ENCODE assay signal across 10 cellular contexts in the genomic region with DNA sequence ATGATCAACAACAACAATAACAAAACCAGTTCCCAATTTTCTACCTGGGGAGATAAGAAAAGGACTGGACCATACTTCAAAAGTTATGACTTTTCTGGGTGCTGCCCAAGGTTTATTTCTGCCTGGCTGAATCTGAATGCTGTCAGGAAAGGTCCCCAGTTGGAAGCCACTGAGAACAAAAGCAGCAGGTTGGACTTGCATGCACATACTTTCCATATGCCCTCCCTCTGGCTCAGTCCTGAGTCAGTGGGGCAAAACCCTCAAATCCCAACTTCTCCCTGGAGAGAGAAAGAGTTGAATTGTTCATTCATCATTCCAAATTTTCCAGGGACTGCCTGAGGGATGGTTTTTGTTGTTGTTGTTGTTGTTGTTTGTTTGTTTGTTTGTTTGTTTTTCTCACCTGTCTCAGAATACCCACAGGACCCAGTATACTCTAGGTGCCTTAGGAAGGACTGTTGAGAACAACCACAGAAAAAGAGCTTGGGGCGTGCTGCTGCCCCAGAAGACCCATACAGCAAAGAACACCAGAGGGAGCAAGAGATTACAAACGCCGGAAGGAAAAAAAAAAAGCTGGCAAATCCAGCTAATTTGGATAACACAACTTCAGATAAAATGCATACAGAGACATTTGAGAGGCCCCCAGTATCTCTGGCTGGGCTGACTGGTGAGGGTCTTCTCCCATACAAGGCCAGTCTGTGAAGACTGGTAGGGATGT.
DNase-seq lines count a peak whose midpoint lies in the region; ATAC-seq and TF ChIP-seq lines count a peak whose summit lies in the region.
"Had no signal": no experiment of that assay in that cellular context is flagged by ENCODE, and none has a peak within 500 bp of the region (broad histone marks: within the 10 kb centered on the region; RNA-seq: fewer than 3 reads in every experiment).

No MANE protein-coding gene starts in this region.

- H3K9me3 ChIP-seq in A673 (ENCODE audit: low read depth, low read length, poor library complexity, severe bottlenecking) = no peaks in the 10 kb centered on the region
- no peaks in the 10 kb centered on the region for H3K9me3 ChIP-seq in vagina
- H3K9me3 ChIP-seq: thoracic aorta had no signal

- TF ChIP-seq CTCF in A673 (conservative IDR thresholded peaks at IDR 0.05; ENCODE audit: low read depth, low read length) = peak; percentile 59
- peak; percentile 69 to 75 for TF ChIP-seq CTCF in GM23338 (conservative IDR thresholded peaks at IDR 0.05; ENCODE audit: low read depth in 2 of 2)
- no peak for TF ChIP-seq CTCF in vagina (IDR thresholded peaks at IDR 0.05)

- H3K27me3 ChIP-seq in A673 (replicated peaks; ENCODE audit: insufficient read depth, low read depth, low read length, poor library complexity) (no peaks in the 10 kb centered on the region), GM23338 (ENCODE audit: insufficient read depth) (no peaks in the 10 kb centered on the region), vagina (no peaks in the 10 kb centered on the region)

- TF ChIP-seq POLR2A in vagina (IDR thresholded peaks at IDR 0.05) = no peak

- no TSS peak for BruUV-seq in A673 (replicated peaks; lab: Mats Ljungman, UMichigan)

- H3K27me3 Mint-ChIP-seq in GM23338 (ENCODE audit: insufficient read depth, low read depth, poor library complexity) = peaks cover 1% of the 10 kb centered on the region

- ATAC-seq in GM23338 (peak; percentile 97), GM18909 (IDR thresholded peaks at IDR 0.05; ENCODE audit: poor library complexity, unreplicated experiment) (no peak)

- no peaks in the 10 kb centered on the region for H3K79me2 ChIP-seq in GM23338 (replicated peaks; ENCODE audit: insufficient read depth)
- H3K79me2 ChIP-seq: parathyroid adenoma had no signal

- H3K4me2 ChIP-seq in GM23338 = no peak overlapping the region

- H3K4me1 Mint-ChIP-seq in GM23338 = peaks cover 19% of the 10 kb centered on the region

- H2AFZ ChIP-seq in GM23338 = peak overlapping the region; percentile 66; the same call in 1 of the 2 replicates
- H2AFZ ChIP-seq: parathyroid adenoma had no signal

- H3K9me2 ChIP-seq in GM23338 (ENCODE audit: insufficient read depth) = no peaks in the 10 kb centered on the region; the same call in 1 of the 2 replicates

- H3K4me3 Mint-ChIP-seq in GM23338 = no peak overlapping the region

- no peak overlapping the region for H3K27ac ChIP-seq in A673 (ENCODE audit: low read depth, low read length, poor library complexity, severe bottlenecking)
- H3K27ac ChIP-seq in GM23338 (ENCODE audit: low read depth) = no peak overlapping the region
- H3K27ac ChIP-seq in vagina = no peak overlapping the region
- H3K27ac ChIP-seq: parathyroid adenoma, thoracic aorta had no signal

- intact Hi-C loops in A673 (cut with micrococcal nuclease; ENCODE audit: unreplicated experiment) = loop anchor here (5.0 kb wide), 1 partner anchor 497 kb away; no protein-coding TSS in a partner anchor
- intact Hi-C loops in vagina (cut with DNase I) = no loop called here

- H4K20me1 ChIP-seq in GM23338 (replicated peaks; ENCODE audit: insufficient read depth) = no peaks in the 10 kb centered on the region

- peak; percentile 41 for DNase-seq in A673 (ENCODE audit: low spot score)
- peak; percentile 75 for DNase-seq in GM23338 (ENCODE audit: low spot score)
- peak; percentile 56 for DNase-seq in RKO (ENCODE audit: low spot score)
- peak; percentile 5 for DNase-seq in hepatic stellate cell (ENCODE audit: low spot score)
- no peak for DNase-seq in amygdala (lab: John Stamatoyannopoulos, UW)
- no peak for DNase-seq in vagina (ENCODE audit: extremely low spot score in 2 of 2)
- DNase-seq in activated T-cell treated with anti-CD3 and anti-CD28 coated beads, Interleukin-2, amount 50 U/mL, for 48 hours = no peak

- CTCF ChIA-PET in A673 (lab: Charles Lee) = interaction anchor here (0.6 to 1.2 kb wide), 5 partner anchors 9 to 630 kb away, joined by 3 to 5 read pairs (median 4); no protein-coding TSS in a partner anchor

- peak overlapping the region; percentile 71 for H3K27ac Mint-ChIP-seq in GM23338

- POLR2A ChIA-PET in A673 (lab: Charles Lee; ENCODE audit: low non-redundant PET) = interaction anchor here (0.6 kb wide), 2 partner anchors 10 to 418 kb away, joined by 5 to 7 read pairs; no protein-coding TSS in a partner anchor

- H3K9me3 Mint-ChIP-seq in GM23338 = peaks cover 8% of the 10 kb centered on the region

- peaks cover 7% of the 10 kb centered on the region for H3K36me3 Mint-ChIP-seq in GM23338 (ENCODE audit: low read depth)

- H3F3A ChIP-seq in GM23338 (replicated peaks; ENCODE audit: low read depth) = no peaks in the 10 kb centered on the region

- H3K4me1 ChIP-seq in A673 (ENCODE audit: insufficient read depth, low read length, poor library complexity, severe bottlenecking) (no peaks in the 10 kb centered on the region), GM23338 (ENCODE audit: insufficient read depth) (0 out of 2 replicates have a peak, but pooled peaks cover 9% of the 10 kb centered on the region), vagina (no peaks in the 10 kb centered on the region)
- H3K4me1 ChIP-seq: parathyroid adenoma had no signal

- H3K4me3 ChIP-seq in A673 (ENCODE audit: low read depth, low read length, poor library complexity, severe bottlenecking) (no peak overlapping the region), GM23338 (no peak overlapping the region), vagina (no peak overlapping the region)
- H3K4me3 ChIP-seq: thoracic aorta had no signal

- H3K36me3 ChIP-seq in A673 (ENCODE audit: insufficient read depth, low read length, poor library complexity, severe bottlenecking) (no peaks in the 10 kb centered on the region), GM23338 (ENCODE audit: insufficient read depth) (no peaks in the 10 kb centered on the region), vagina (no peaks in the 10 kb centered on the region)
- H3K36me3 ChIP-seq: thoracic aorta had no signal

TF ChIP-seq in GM23338, 12 proteins besides CTCF, POLR2A, EP300 and RAD21 (continues in another document):
- TF ChIP-seq, protein P1, sequence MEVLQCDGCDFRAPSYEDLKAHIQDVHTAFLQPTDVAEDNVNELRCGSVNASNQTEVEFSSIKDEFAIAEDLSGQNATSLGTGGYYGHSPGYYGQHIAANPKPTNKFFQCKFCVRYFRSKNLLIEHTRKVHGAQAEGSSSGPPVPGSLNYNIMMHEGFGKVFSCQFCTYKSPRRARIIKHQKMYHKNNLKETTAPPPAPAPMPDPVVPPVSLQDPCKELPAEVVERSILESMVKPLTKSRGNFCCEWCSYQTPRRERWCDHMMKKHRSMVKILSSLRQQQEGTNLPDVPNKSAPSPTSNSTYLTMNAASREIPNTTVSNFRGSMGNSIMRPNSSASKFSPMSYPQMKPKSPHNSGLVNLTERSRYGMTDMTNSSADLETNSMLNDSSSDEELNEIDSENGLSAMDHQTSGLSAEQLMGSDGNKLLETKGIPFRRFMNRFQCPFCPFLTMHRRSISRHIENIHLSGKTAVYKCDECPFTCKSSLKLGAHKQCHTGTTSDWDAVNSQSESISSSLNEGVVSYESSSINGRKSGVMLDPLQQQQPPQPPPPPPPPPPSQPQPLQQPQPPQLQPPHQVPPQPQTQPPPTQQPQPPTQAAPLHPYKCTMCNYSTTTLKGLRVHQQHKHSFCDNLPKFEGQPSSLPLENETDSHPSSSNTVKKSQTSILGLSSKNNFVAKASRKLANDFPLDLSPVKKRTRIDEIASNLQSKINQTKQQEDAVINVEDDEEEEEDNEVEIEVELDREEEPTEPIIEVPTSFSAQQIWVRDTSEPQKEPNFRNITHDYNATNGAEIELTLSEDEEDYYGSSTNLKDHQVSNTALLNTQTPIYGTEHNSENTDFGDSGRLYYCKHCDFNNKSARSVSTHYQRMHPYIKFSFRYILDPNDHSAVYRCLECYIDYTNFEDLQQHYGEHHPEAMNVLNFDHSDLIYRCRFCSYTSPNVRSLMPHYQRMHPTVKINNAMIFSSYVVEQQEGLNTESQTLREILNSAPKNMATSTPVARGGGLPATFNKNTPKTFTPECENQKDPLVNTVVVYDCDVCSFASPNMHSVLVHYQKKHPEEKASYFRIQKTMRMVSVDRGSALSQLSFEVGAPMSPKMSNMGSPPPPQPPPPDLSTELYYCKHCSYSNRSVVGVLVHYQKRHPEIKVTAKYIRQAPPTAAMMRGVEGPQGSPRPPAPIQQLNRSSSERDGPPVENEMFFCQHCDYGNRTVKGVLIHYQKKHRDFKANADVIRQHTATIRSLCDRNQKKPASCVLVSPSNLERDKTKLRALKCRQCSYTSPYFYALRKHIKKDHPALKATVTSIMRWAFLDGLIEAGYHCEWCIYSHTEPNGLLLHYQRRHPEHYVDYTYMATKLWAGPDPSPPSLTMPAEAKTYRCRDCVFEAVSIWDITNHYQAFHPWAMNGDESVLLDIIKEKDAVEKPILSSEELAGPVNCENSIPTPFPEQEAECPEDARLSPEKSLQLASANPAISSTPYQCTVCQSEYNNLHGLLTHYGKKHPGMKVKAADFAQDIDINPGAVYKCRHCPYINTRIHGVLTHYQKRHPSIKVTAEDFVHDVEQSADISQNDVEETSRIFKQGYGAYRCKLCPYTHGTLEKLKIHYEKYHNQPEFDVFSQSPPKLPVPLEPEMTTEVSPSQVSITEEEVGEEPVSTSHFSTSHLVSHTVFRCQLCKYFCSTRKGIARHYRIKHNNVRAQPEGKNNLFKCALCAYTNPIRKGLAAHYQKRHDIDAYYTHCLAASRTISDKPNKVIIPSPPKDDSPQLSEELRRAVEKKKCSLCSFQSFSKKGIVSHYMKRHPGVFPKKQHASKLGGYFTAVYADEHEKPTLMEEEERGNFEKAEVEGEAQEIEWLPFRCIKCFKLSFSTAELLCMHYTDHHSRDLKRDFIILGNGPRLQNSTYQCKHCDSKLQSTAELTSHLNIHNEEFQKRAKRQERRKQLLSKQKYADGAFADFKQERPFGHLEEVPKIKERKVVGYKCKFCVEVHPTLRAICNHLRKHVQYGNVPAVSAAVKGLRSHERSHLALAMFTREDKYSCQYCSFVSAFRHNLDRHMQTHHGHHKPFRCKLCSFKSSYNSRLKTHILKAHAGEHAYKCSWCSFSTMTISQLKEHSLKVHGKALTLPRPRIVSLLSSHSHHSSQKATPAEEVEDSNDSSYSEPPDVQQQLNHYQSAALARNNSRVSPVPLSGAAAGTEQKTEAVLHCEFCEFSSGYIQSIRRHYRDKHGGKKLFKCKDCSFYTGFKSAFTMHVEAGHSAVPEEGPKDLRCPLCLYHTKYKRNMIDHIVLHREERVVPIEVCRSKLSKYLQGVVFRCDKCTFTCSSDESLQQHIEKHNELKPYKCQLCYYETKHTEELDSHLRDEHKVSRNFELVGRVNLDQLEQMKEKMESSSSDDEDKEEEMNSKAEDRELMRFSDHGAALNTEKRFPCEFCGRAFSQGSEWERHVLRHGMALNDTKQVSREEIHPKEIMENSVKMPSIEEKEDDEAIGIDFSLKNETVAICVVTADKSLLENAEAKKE (CRISPR knock-in tag; IDR thresholded peaks at IDR 0.05) = 0 out of 2 replicates have a peak, but pooled peaks have one; percentile 8

Comparison
In these comparisons a context has a peak if more than half of its experiments do, and no peak if none do; other contexts are left out.
1. DNase-seq: peak in A673 (single experiment), GM23338 (single experiment), RKO (single experiment) and hepatic stellate cell (single experiment); none in amygdala (0 of 56), vagina (0 of 2) and activated T-cell treated with anti-CD3 and anti-CD28 coated beads, Interleukin-2, amount 50 U/mL, for 48 hours (0 of 2).
2. CTCF ChIP-seq: peak in A673 (single experiment) and GM23338 (2 of 2); none in vagina (0 of 3).